In genomic region chr20:11912013-11912663, GRCh38 we compare ENCODE assay signal across 9 cellular contexts. TPM values are rescaled to one million over a fixed set of nuclear protein-coding genes. Genes with fewer than 3 reads are reported as not detected.
DNase-seq lines count a peak whose midpoint lies in the region; ATAC-seq, FAIRE-seq and TF ChIP-seq lines count a peak whose summit lies in the region.
"Had no signal": no experiment of that assay in that cellular context is flagged by ENCODE, and none has a peak within 500 bp of the region (broad histone marks: within the 10 kb centered on the region; RNA-seq: fewer than 3 reads in every experiment).

No MANE protein-coding gene starts in this region.

- no peaks in the 10 kb centered on the region for H3K9me3 ChIP-seq in astrocyte (ENCODE audit: insufficient read depth, low read depth, low read length)
- H3K9me3 ChIP-seq in lower lobe of right lung, result no peaks in the 10 kb centered on the region

- H3K4me1 ChIP-seq in astrocyte (ENCODE audit: insufficient read depth, low read length), result no peaks in the 10 kb centered on the region
- H3K4me1 ChIP-seq in lower lobe of right lung, result peaks cover 25% of the 10 kb centered on the region

- no peak overlapping the region for H2AFZ ChIP-seq in astrocyte (ENCODE audit: low read depth, low read length)

- H3K36me3 Mint-ChIP-seq in astrocyte (ENCODE audit: low read depth, unreplicated experiment), result no peaks in the 10 kb centered on the region

- no peak overlapping the region for H3K4me2 ChIP-seq in astrocyte (ENCODE audit: low read length)

- H3K27ac ChIP-seq in astrocyte (ENCODE audit: low read depth, low read length) (no peak overlapping the region), lower lobe of right lung (no peak overlapping the region)

- no peak overlapping the region for H3K4me3 Mint-ChIP-seq in astrocyte (ENCODE audit: unreplicated experiment)

- no peaks in the 10 kb centered on the region for H3K27me3 Mint-ChIP-seq in astrocyte (ENCODE audit: low read depth, unreplicated experiment)

- peaks cover 94% of the 10 kb centered on the region for H3K79me2 ChIP-seq in astrocyte (ENCODE audit: insufficient read depth, low read length)

- intact Hi-C loops in lower lobe of right lung (cut with DNase I), result no loop called here

- TF ChIP-seq CTCF in GM10266 (IDR thresholded peaks at IDR 0.05; ENCODE audit: control insufficient read depth, insufficient read depth, low read depth, missing control alignments), result peak; percentile 50
- TF ChIP-seq CTCF in astrocyte (IDR thresholded peaks at IDR 0.05; ENCODE audit: insufficient read depth, low read depth, low read length), result peak; percentile 30
- TF ChIP-seq CTCF in lower lobe of right lung (IDR thresholded peaks at IDR 0.05), result peak; percentile 45

- H4K20me1 ChIP-seq in astrocyte (ENCODE audit: insufficient read depth, low read length), result peaks cover 35% of the 10 kb centered on the region

- no peak overlapping the region for H3K4me3 ChIP-seq in astrocyte (ENCODE audit: insufficient read depth, low read depth, low read length)
- H3K4me3 ChIP-seq in lower lobe of right lung, result no peak overlapping the region

- ATAC-seq in lower lobe of right lung (peak; percentile 64 to 65), HG02623 (IDR thresholded peaks at IDR 0.05; ENCODE audit: unreplicated experiment) (no peak), HG03378 (IDR thresholded peaks at IDR 0.05; ENCODE audit: unreplicated experiment) (no peak)

- H3K27me3 ChIP-seq in astrocyte (ENCODE audit: insufficient read depth, low read length) (no peaks in the 10 kb centered on the region), lower lobe of right lung (ENCODE audit: low read depth) (no peaks in the 10 kb centered on the region)

- H3K36me3 ChIP-seq in astrocyte (ENCODE audit: insufficient read depth, low read length), result no peaks in the 10 kb centered on the region
- H3K36me3 ChIP-seq in lower lobe of right lung, result no peaks in the 10 kb centered on the region

- H3K9ac ChIP-seq in astrocyte (ENCODE audit: low read length), result no peak overlapping the region

- no peaks in the 10 kb centered on the region for H3K9me3 Mint-ChIP-seq in astrocyte (ENCODE audit: unreplicated experiment)

- no peak overlapping the region for H3K27ac Mint-ChIP-seq in astrocyte (ENCODE audit: unreplicated experiment)

- FAIRE-seq in astrocyte (lab: Jason Lieb, UNC), result peak; percentile 9

- H3K4me1 Mint-ChIP-seq in astrocyte (ENCODE audit: low read depth, unreplicated experiment), result peaks cover 15% of the 10 kb centered on the region

- no peak for DNase-seq in GM10266 (ENCODE audit: extremely low spot score)
- DNase-seq in HuH-7 (ENCODE audit: low spot score), result peak; percentile 39
- no peak for DNase-seq in astrocyte (ENCODE audit: low read depth)
- no peak for DNase-seq in lower lobe of right lung
- no peak for DNase-seq in COLO829 (ENCODE audit: low spot score)
- no peak for DNase-seq in activated CD8-positive, alpha-beta memory T cell treated with anti-CD3 and anti-CD28 coated beads for 24 hours
- DNase-seq: stimulated activated CD4-positive, alpha-beta T cell treated with anti-CD3 and anti-CD28 coated beads, Interleukin-4, amount 100 ng/mL, for 4 hours had no signal

RNA-seq across cellular contexts. Expression of gene BTBD3, which starts 5.6 kb away (rescaled TPM):
- total RNA-seq in astrocyte (30.7 and 35.9 TPM in 2 replicates), lower lobe of right lung (37.0 TPM)

Comparison
In these comparisons a context has a peak if more than half of its experiments do, and no peak if none do; other contexts are left out.
1. ATAC-seq: peak in lower lobe of right lung (2 of 2); none in HG02623 (single experiment) and HG03378 (single experiment).
2. Peak in every context shown above with its lines, with median percentiles within 50 percentile points of each other: CTCF ChIP-seq.